Comparison of ENCODE assay signal across 27 cellular contexts in the genomic region with DNA sequence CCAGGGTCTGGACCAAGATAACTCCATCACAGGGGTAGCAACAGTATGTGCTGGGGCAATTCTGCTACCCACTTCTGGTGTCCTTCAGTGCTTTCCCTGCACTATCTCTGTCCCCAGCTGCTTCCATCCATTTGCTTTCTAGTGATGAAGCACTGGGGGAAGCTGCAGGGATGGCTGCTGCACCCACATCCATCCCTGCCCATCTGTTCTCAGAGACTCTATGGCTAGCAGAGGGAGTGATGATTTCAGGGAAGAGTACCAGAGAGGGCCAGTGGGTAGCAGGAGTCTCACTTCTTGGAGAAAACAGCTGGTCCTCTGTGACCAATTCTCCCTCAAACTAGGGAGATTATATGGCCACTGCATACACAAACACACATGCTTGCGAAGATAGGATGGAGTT. TPM values are rescaled to one million over a fixed set of nuclear protein-coding genes. Genes with fewer than 3 reads are reported as not detected.
DNase-seq lines count a peak whose midpoint lies in the region; ATAC-seq, FAIRE-seq and TF ChIP-seq lines count a peak whose summit lies in the region.
"Had no signal": no experiment of that assay in that cellular context is flagged by ENCODE, and none has a peak within 500 bp of the region (broad histone marks: within the 10 kb centered on the region; RNA-seq: fewer than 3 reads in every experiment).

No MANE protein-coding gene starts in this region.

- no peak for ATAC-seq in GM19397 (IDR thresholded peaks at IDR 0.05; ENCODE audit: unreplicated experiment)
- ATAC-seq: Panc1 had no signal

- no peak for FAIRE-seq in RCC 7860 (lab: Jason Lieb, UNC)
- FAIRE-seq: GM19239, H54 had no signal

- H3K4me1 Mint-ChIP-seq in activated naive CD4-positive, alpha-beta T cell treated with anti-CD3 and anti-CD28 coated beads, Interleukin-2, amount 10 ng/mL, durations not matched to agents 7 days and 5 days, result peaks cover 8% of the 10 kb centered on the region

- peaks cover 25% of the 10 kb centered on the region for H3K36me3 Mint-ChIP-seq in activated naive CD4-positive, alpha-beta T cell treated with anti-CD3 and anti-CD28 coated beads, Interleukin-2, amount 10 ng/mL, durations not matched to agents 7 days and 5 days

- intact Hi-C loops in esophagus muscularis mucosa (cut with DNase I), result no loop called here

- CTCF ChIA-PET in activated naive CD4-positive, alpha-beta T cell treated with anti-CD3 and anti-CD28 coated beads, Interleukin-2, amount 10 ng/mL, durations not matched to agents 7 days and 5 days (lab: Charles Lee), result no interaction called here

- H3K27me3 ChIP-seq in esophagus muscularis mucosa (no peaks in the 10 kb centered on the region), rectal smooth muscle tissue (ENCODE audit: control insufficient read depth, insufficient read depth, low read length) (no peaks in the 10 kb centered on the region), H7 (ENCODE audit: control insufficient read depth, insufficient read depth, low read length) (no peaks in the 10 kb centered on the region)
- H3K27me3 ChIP-seq: MG63, SJSA1 had no signal

- H3K4me3 ChIP-seq in esophagus muscularis mucosa (no peak overlapping the region), rectal smooth muscle tissue (ENCODE audit: low read length) (no peak overlapping the region), H7 (ENCODE audit: insufficient read depth, low read depth, low read length) (no peak overlapping the region)
- H3K4me3 ChIP-seq: MG63, SJSA1 had no signal

- no peak for TF ChIP-seq CTCF in esophagus muscularis mucosa (IDR thresholded peaks at IDR 0.05)

- H3K9me3 ChIP-seq in esophagus muscularis mucosa, result no peaks in the 10 kb centered on the region
- H3K9me3 ChIP-seq: SJSA1 had no signal

- no peak overlapping the region for H3K9ac ChIP-seq in rectal smooth muscle tissue (ENCODE audit: low read length)

- no peak for TF ChIP-seq POLR2A in esophagus muscularis mucosa (IDR thresholded peaks at IDR 0.05; ENCODE audit: low read depth)

- no peaks in the 10 kb centered on the region for H3K27me3 Mint-ChIP-seq in activated naive CD4-positive, alpha-beta T cell treated with anti-CD3 and anti-CD28 coated beads, Interleukin-2, amount 10 ng/mL, durations not matched to agents 7 days and 5 days
- H3K27me3 Mint-ChIP-seq: CD8-positive, alpha-beta memory T cell had no signal

- H3K4me3 Mint-ChIP-seq in activated naive CD4-positive, alpha-beta T cell treated with anti-CD3 and anti-CD28 coated beads, Interleukin-2, amount 10 ng/mL, durations not matched to agents 7 days and 5 days, result no peak overlapping the region
- H3K4me3 Mint-ChIP-seq: CD8-positive, alpha-beta memory T cell had no signal

- no peak overlapping the region for H3K27ac Mint-ChIP-seq in activated naive CD4-positive, alpha-beta T cell treated with anti-CD3 and anti-CD28 coated beads, Interleukin-2, amount 10 ng/mL, durations not matched to agents 7 days and 5 days

- no peaks in the 10 kb centered on the region for H3K9me3 Mint-ChIP-seq in activated naive CD4-positive, alpha-beta T cell treated with anti-CD3 and anti-CD28 coated beads, Interleukin-2, amount 10 ng/mL, durations not matched to agents 7 days and 5 days
- H3K9me3 Mint-ChIP-seq: CD8-positive, alpha-beta memory T cell had no signal

- DNase-seq in Ammon's horn (ENCODE audit: low spot score) (peak; percentile 42), NCI-H1694 treated with DMSO at 0.1 percent for 48 hours (lab: John Stamatoyannopoulos, UW) (peak; percentile 36), esophagus muscularis mucosa (ENCODE audit: extremely low spot score) (no peak), H7 (no peak), RCC 7860 (ENCODE audit: low spot score) (no peak)
- DNase-seq in activated naive CD4-positive, alpha-beta T cell treated with anti-CD3 and anti-CD28 coated beads, Interleukin-2, amount 10 ng/mL, durations not matched to agents 7 days and 5 days, result no peak
- DNase-seq: 8988T; C1 segment of cervical spinal cord; Calu3; CD8-positive, alpha-beta memory T cell; DMS53; GDM1; Kasumi-1; MG63; NCI-H1048; NCI-H1417 treated with DMSO at 0.1 percent for 48 hours; NCI-H1930; NCI-H2227 treated with DMSO at 0.1 percent for 48 hours; NCI-H510A; NCI-H774; NK-92 treated with Interleukin-12 subunit alpha and Interleukin-12 subunit beta, amount 100 ng/mL, for 24 hours had no signal

- peaks cover 5 to 80% (median 71%) of the 10 kb centered on the region in 4 donors for H3K4me1 ChIP-seq in esophagus muscularis mucosa
- H3K4me1 ChIP-seq in rectal smooth muscle tissue (ENCODE audit: control insufficient read depth, insufficient read depth, low read length), result peaks cover 34% of the 10 kb centered on the region

- 100% methylated on average over 1 of the region's 1 CpG for WGBS in esophagus muscularis mucosa

- H3K36me3 ChIP-seq in esophagus muscularis mucosa, result no peaks in the 10 kb centered on the region
- H3K36me3 ChIP-seq in rectal smooth muscle tissue (ENCODE audit: control insufficient read depth, insufficient read depth, low read length), result no peaks in the 10 kb centered on the region
- H3K36me3 ChIP-seq in H7 (replicated peaks; ENCODE audit: control insufficient read depth, insufficient read depth, low read length), result no peaks in the 10 kb centered on the region
- H3K36me3 ChIP-seq: MG63 had no signal

- no peak for TF ChIP-seq EP300 in esophagus muscularis mucosa (IDR thresholded peaks at IDR 0.05)

- H3K27ac ChIP-seq in esophagus muscularis mucosa (replicated peaks in 1 of 4) (peak overlapping the region in 3 of 4 donors; percentile 61 to 71 (median 70)), rectal smooth muscle tissue (ENCODE audit: low read depth, low read length) (peak overlapping the region; percentile 79)
- H3K27ac ChIP-seq: SJSA1 had no signal

RNA-seq across cellular contexts. Expression of gene ETV6, which starts 44.2 kb away (rescaled TPM):
- 10 to 100 TPM; 22.4 to 29.6 (median 25.3) TPM for total RNA-seq in esophagus muscularis mucosa
- 5.7 and 6.2 TPM in 2 replicates for total RNA-seq in H7 (2014; rRNA removed; shearing (Covaris generic))

Comparison
In these comparisons a context has a peak if more than half of its experiments do, and no peak if none do; other contexts are left out.
1. DNase-seq: peak in Ammon's horn (single experiment) and NCI-H1694 treated with DMSO at 0.1 percent for 48 hours (single experiment); none in esophagus muscularis mucosa (single experiment), H7 (single experiment), activated naive CD4-positive, alpha-beta T cell treated with anti-CD3 and anti-CD28 coated beads, Interleukin-2, amount 10 ng/mL, durations not matched to agents 7 days and 5 days (single experiment) and RCC 7860 (single experiment).